ENCODE assay signal across 11 cellular contexts in genomic region chr6:154932562-154933027, GRCh38.
DNase-seq lines count a peak whose midpoint lies in the region; TF ChIP-seq lines count a peak whose summit lies in the region.
"Had no signal": no experiment of that assay in that cellular context is flagged by ENCODE, and none has a peak within 500 bp of the region (broad histone marks: within the 10 kb centered on the region; RNA-seq: fewer than 3 reads in every experiment).

No MANE protein-coding gene starts in this region.

- intact Hi-C loops in PC-9 (cut with micrococcal nuclease; ENCODE audit: unreplicated experiment), result loop anchor here (1.0 to 5.0 kb wide), 2 partner anchors 65 to 195 kb away; partner anchors contain the start of gene TIAM2

- BruUV-seq in PC-9 (replicated peaks; lab: Mats Ljungman, UMichigan), result no TSS peak

- H3K4me3 ChIP-seq in PC-9, result no peak overlapping the region
- H3K4me3 ChIP-seq in epithelial cell of esophagus (ENCODE audit: low read length), result no peak overlapping the region
- no peak overlapping the region for H3K4me3 ChIP-seq in parathyroid adenoma (ENCODE audit: low read depth, low read length)
- H3K4me3 ChIP-seq: heart right ventricle had no signal

- no peaks in the 10 kb centered on the region for H4K20me1 ChIP-seq in PC-9 (ENCODE audit: insufficient read depth)

- H2AFZ ChIP-seq in PC-9, result no peak overlapping the region
- H2AFZ ChIP-seq in parathyroid adenoma, result peak overlapping the region; percentile 7

- H3K4me2 ChIP-seq in PC-9 (peak overlapping the region; percentile 10), parathyroid adenoma (ENCODE audit: low read length) (peak overlapping the region; percentile 40)

- H3K36me3 ChIP-seq in PC-9 (ENCODE audit: low read depth) (no peaks in the 10 kb centered on the region), parathyroid adenoma (ENCODE audit: control insufficient read depth, insufficient read depth, low read length) (no peaks in the 10 kb centered on the region)
- H3K36me3 ChIP-seq: heart right ventricle had no signal

- no peaks in the 10 kb centered on the region for H3K27me3 ChIP-seq in PC-9 (ENCODE audit: insufficient read depth, low read depth)
- no peaks in the 10 kb centered on the region for H3K27me3 ChIP-seq in parathyroid adenoma (ENCODE audit: control insufficient read depth, insufficient read depth, low read length)
- H3K27me3 ChIP-seq: heart right ventricle had no signal

- no peak overlapping the region for H3K9ac ChIP-seq in parathyroid adenoma

- H3K9me3 ChIP-seq in PC-9 (ENCODE audit: insufficient read depth, low read depth), result no peaks in the 10 kb centered on the region
- no peaks in the 10 kb centered on the region for H3K9me3 ChIP-seq in parathyroid adenoma (ENCODE audit: control insufficient read depth, low read length)
- H3K9me3 ChIP-seq: heart right ventricle had no signal

- TF ChIP-seq CTCF in PC-9 (conservative IDR thresholded peaks at IDR 0.05) (no peak), epithelial cell of esophagus (IDR thresholded peaks at IDR 0.05; ENCODE audit: insufficient read depth, low read depth, low read length, missing control alignments) (no peak), parathyroid adenoma (IDR thresholded peaks at IDR 0.05) (no peak), GM20000 (IDR thresholded peaks at IDR 0.05; ENCODE audit: extremely low read depth, missing control alignments) (no peak)

- no peaks in the 10 kb centered on the region for H3K79me2 ChIP-seq in PC-9 (ENCODE audit: low read depth)
- no peaks in the 10 kb centered on the region for H3K79me2 ChIP-seq in parathyroid adenoma

- no peaks in the 10 kb centered on the region for H3K9me2 ChIP-seq in PC-9 (ENCODE audit: insufficient read depth)

- peaks cover 17% of the 10 kb centered on the region; the same call in 1 of the 2 replicates for H3F3A ChIP-seq in PC-9 (ENCODE audit: insufficient read depth, low read depth)

- CTCF ChIA-PET in PC-9 (lab: Charles Lee), result no interaction called here

- DNase-seq in ELF-1 (ENCODE audit: low read depth, low spot score), result peak; percentile 66
- DNase-seq in PC-9, result peak; percentile 27 to 80
- peak; percentile 79 for DNase-seq in epithelial cell of esophagus (ENCODE audit: low read depth)
- DNase-seq in NOMO-1 treated with DMSO at 0.1 percent for 48 hours (lab: John Stamatoyannopoulos, UW; ENCODE audit: unreplicated experiment), result no peak
- DNase-seq in NCI-H128 (lab: John Stamatoyannopoulos, UW; ENCODE audit: unreplicated experiment), result no peak
- no peak for DNase-seq in GM20000 (ENCODE audit: low spot score)
- DNase-seq in activated T-cell treated with anti-CD3 and anti-CD28 coated beads, Interleukin-2, amount 50 U/mL, for 48 hours, result no peak
- DNase-seq: activated naive CD4-positive, alpha-beta T cell treated with anti-CD3 and anti-CD28 coated beads for 36 hours; heart right ventricle; NCI-H524 had no signal

- POLR2A ChIA-PET in PC-9 (lab: Charles Lee; ENCODE audit: unreplicated experiment), result interaction anchor here (0.6 kb wide), 2 partner anchors 37 to 64 kb away, joined by 3 to 6 read pairs; no protein-coding TSS in a partner anchor

- H3K4me1 ChIP-seq in PC-9 (replicated peaks; ENCODE audit: insufficient read depth), result peaks cover 24% of the 10 kb centered on the region
- peaks cover 7% of the 10 kb centered on the region for H3K4me1 ChIP-seq in parathyroid adenoma

- H3K27ac ChIP-seq in PC-9 (peak overlapping the region; percentile 42), parathyroid adenoma (peak overlapping the region; percentile 27)
- H3K27ac ChIP-seq: heart right ventricle had no signal

Comparison
In these comparisons a context has a peak if more than half of its experiments do, and no peak if none do; other contexts are left out.
1. DNase-seq: peak in ELF-1 (single experiment), PC-9 (2 of 2) and epithelial cell of esophagus (single experiment); none in NOMO-1 treated with DMSO at 0.1 percent for 48 hours (single experiment), NCI-H128 (single experiment), GM20000 (single experiment) and activated T-cell treated with anti-CD3 and anti-CD28 coated beads, Interleukin-2, amount 50 U/mL, for 48 hours (0 of 2).